Comparison of ENCODE assay signal across 21 cellular contexts in genomic region chr19:17582613-17583012, GRCh38.
"Had no signal": no experiment of that assay in that cellular context is flagged by ENCODE, and none has a peak within 500 bp of the region (broad histone marks: within the 10 kb centered on the region; RNA-seq: fewer than 3 reads in every experiment).

No MANE protein-coding gene starts in this region.

- H3K9me3 Mint-ChIP-seq: activated naive CD8-positive, alpha-beta T cell treated with anti-CD3 and anti-CD28 coated beads, Interleukin-2, amount 10 ng/mL, durations not matched to agents 7 days and 5 days; activated T-helper 17 cell treated with anti-CD3 and anti-CD28 coated beads, Interleukin-2, amount 50 U/mL, for 72 hours; central memory CD8-positive, alpha-beta T cell; nephron progenitor cell; stimulated activated memory B cell treated with anti-CD40 and anti-IgM and Interleukin-4, amounts not matched to agents 10 μg/mL and 1 μg/mL and 100 μg/mL, for 72 hours; T-helper 2 cell treated with Interferon-gamma antibody and Interleukin-4, amounts not matched to agents 5 μg/mL and 100 μg/mL, for 36 hours had no signal

- H3K9me3 ChIP-seq: body of pancreas, gastrocnemius medialis, heart left ventricle, left lung, sigmoid colon, thoracic aorta, upper lobe of left lung had no signal

- DNase-seq: activated CD4-positive, alpha-beta T cell treated with anti-CD3 and anti-CD28 coated beads, Interleukin-2, amount 50 U/mL, for 48 hours; activated naive CD4-positive, alpha-beta T cell; activated naive CD8-positive, alpha-beta T cell treated with anti-CD3 and anti-CD28 coated beads, Interleukin-2, amount 10 ng/mL, durations not matched to agents 7 days and 5 days; activated T-cell treated with anti-CD3 and anti-CD28 coated beads, Interleukin-2, amount 50 U/mL, for 1 hour; amygdala; body of pancreas; cortex of kidney; gastrocnemius medialis; heart left ventricle; left lung; midbrain; nephron progenitor cell; nucleus accumbens; sigmoid colon; stimulated activated CD4-positive, alpha-beta T cell treated with anti-CD3 and anti-CD28 coated beads, Interleukin-4, amount 100 ng/mL, for 4 hours; upper lobe of left lung had no signal

- H3K4me1 ChIP-seq: body of pancreas, gastrocnemius medialis, heart left ventricle, left lung, sigmoid colon had no signal

- H3K27ac ChIP-seq: body of pancreas, gastrocnemius medialis, heart left ventricle, left lung, sigmoid colon, thoracic aorta, upper lobe of left lung had no signal

- H3K27ac Mint-ChIP-seq: activated naive CD8-positive, alpha-beta T cell treated with anti-CD3 and anti-CD28 coated beads, Interleukin-2, amount 10 ng/mL, durations not matched to agents 7 days and 5 days; activated T-helper 17 cell treated with anti-CD3 and anti-CD28 coated beads, Interleukin-2, amount 50 U/mL, for 72 hours; nephron progenitor cell; stimulated activated memory B cell treated with anti-CD40 and anti-IgM and Interleukin-4, amounts not matched to agents 10 μg/mL and 1 μg/mL and 100 μg/mL, for 72 hours; T-helper 2 cell treated with Interferon-gamma antibody and Interleukin-4, amounts not matched to agents 5 μg/mL and 100 μg/mL, for 36 hours had no signal

- H3K4me1 Mint-ChIP-seq: central memory CD8-positive, alpha-beta T cell had no signal

- H3K27me3 ChIP-seq: body of pancreas, gastrocnemius medialis, heart left ventricle, left lung, sigmoid colon, upper lobe of left lung had no signal

- H3K4me3 Mint-ChIP-seq: activated naive CD8-positive, alpha-beta T cell treated with anti-CD3 and anti-CD28 coated beads, Interleukin-2, amount 10 ng/mL, durations not matched to agents 7 days and 5 days; activated T-helper 17 cell treated with anti-CD3 and anti-CD28 coated beads, Interleukin-2, amount 50 U/mL, for 72 hours; central memory CD8-positive, alpha-beta T cell; nephron progenitor cell; stimulated activated memory B cell treated with anti-CD40 and anti-IgM and Interleukin-4, amounts not matched to agents 10 μg/mL and 1 μg/mL and 100 μg/mL, for 72 hours; T-helper 2 cell treated with Interferon-gamma antibody and Interleukin-4, amounts not matched to agents 5 μg/mL and 100 μg/mL, for 36 hours had no signal

- H3K4me3 ChIP-seq: body of pancreas, gastrocnemius medialis, heart left ventricle, left lung, sigmoid colon, thoracic aorta, upper lobe of left lung had no signal

- H3K27me3 Mint-ChIP-seq: activated naive CD8-positive, alpha-beta T cell treated with anti-CD3 and anti-CD28 coated beads, Interleukin-2, amount 10 ng/mL, durations not matched to agents 7 days and 5 days; activated T-helper 17 cell treated with anti-CD3 and anti-CD28 coated beads, Interleukin-2, amount 50 U/mL, for 72 hours; central memory CD8-positive, alpha-beta T cell; stimulated activated memory B cell treated with anti-CD40 and anti-IgM and Interleukin-4, amounts not matched to agents 10 μg/mL and 1 μg/mL and 100 μg/mL, for 72 hours had no signal
